ENCODE assay signal across 22 cellular contexts in the genomic region with DNA sequence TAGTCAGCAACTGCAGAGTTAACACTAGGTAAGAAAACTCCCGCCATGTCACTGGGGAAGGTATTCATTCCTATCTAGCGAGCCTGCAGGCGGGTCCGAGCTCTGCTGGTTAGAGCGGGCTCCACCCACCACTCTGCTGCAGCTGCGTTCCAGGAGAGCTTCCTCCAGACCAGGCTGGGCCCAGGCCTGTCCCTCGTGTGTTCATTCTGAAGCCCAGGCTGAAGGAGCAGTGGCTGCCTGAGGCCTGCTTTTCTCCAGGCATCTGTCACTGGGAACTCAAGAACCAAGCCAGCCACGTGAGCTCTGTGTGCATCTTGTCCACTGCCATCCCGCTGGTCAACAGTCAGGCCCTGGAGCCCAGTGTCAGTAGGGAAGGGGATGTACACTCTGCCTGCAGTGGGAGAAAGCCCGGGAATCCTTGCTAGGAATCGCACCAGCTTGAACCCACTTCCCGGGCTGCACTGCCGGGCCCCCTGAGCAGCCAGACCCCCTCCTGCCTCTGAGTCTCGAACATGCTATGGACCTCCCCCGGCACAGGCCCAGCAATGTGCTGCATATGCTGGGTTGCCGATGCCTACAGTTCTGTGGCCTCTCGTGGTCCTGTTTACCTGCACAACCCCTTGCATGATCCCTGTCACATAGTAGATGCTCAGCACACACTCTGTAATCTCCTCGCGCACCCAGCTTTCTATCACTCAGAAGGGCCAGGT. TPM values are rescaled to one million over a fixed set of nuclear protein-coding genes. Genes with fewer than 3 reads are reported as not detected.
DNase-seq lines count a peak whose midpoint lies in the region; ATAC-seq, FAIRE-seq and TF ChIP-seq lines count a peak whose summit lies in the region.
"Had no signal": no experiment of that assay in that cellular context is flagged by ENCODE, and none has a peak within 500 bp of the region (broad histone marks: within the 10 kb centered on the region; RNA-seq: fewer than 3 reads in every experiment).

No MANE protein-coding gene starts in this region.

- 0 out of 2 replicates have a peak overlapping the region, but pooled peaks have one; percentile 29 for H2BK15ac ChIP-seq in H1 (ENCODE audit: low read length)
- H2BK15ac ChIP-seq in neuronal stem cell (ENCODE audit: low read length) = peak overlapping the region; percentile 41

- TF ChIP-seq CTCF in HEK293 (tag by site-specific recombination; IDR thresholded peaks at IDR 0.05) (no peak), astrocyte (IDR thresholded peaks at IDR 0.05; ENCODE audit: insufficient read depth, low read depth, low read length) (no peak), H1 (IDR thresholded peaks at IDR 0.05; ENCODE audit: control extremely low read depth in 1 of 3, insufficient read depth in 1 of 3, low read depth in 1 of 3, low read length in 3 of 3) (no peak)

- ATAC-seq in GM19035 (IDR thresholded peaks at IDR 0.05; ENCODE audit: unreplicated experiment) = no peak
- ATAC-seq: GM23338 had no signal

- H3K4me3 ChIP-seq in HEK293 (ENCODE audit: low read depth, low read length) (no peak overlapping the region), astrocyte (ENCODE audit: insufficient read depth, low read depth, low read length) (no peak overlapping the region), H1 (ENCODE audit: extremely low read depth in 1 of 4, insufficient read depth in 2 of 4, low read depth in 3 of 4, low read length in 4 of 4) (no peak overlapping the region), neuronal stem cell (ENCODE audit: low read length in 2 of 2) (no peak overlapping the region)
- H3K4me3 ChIP-seq: GM23338 had no signal

- H3K14ac ChIP-seq in H1 (ENCODE audit: insufficient read length) = no peak overlapping the region
- H3K14ac ChIP-seq in neuronal stem cell (ENCODE audit: low read length) = no peak overlapping the region

- no peak overlapping the region for H4K5ac ChIP-seq in H1 (ENCODE audit: insufficient read length, low read depth, low read length)

- 92% methylated on average over 18 of the region's 19 CpGs; no CpG with 5 or more reads in 1 of the 2 experiments for WGBS in H1 (ENCODE audit: extremely low coverage in 1 of 2, insufficient coverage in 1 of 2, insufficient read length in 1 of 2, insufficient replicate concordance in 2 of 2, low coverage in 1 of 2, low lambda C conversion rate in 2 of 2, missing lambda C conversion rate in 1 of 2), 2 experiments
- no CpG with 5 or more reads among the region's 19 CpGs for WGBS in neuronal stem cell (ENCODE audit: extremely low coverage in 2 of 2, insufficient read length in 2 of 2, insufficient replicate concordance in 1 of 2), 2 donors

- H3K36me3 Mint-ChIP-seq in astrocyte (ENCODE audit: low read depth, unreplicated experiment) = no peaks in the 10 kb centered on the region

- H3K9me3 Mint-ChIP-seq in astrocyte (ENCODE audit: unreplicated experiment) = peaks cover 11% of the 10 kb centered on the region
- H3K9me3 Mint-ChIP-seq: CD4-positive, alpha-beta T cell; GM23338; H9 had no signal

- no peak overlapping the region for H2AK5ac ChIP-seq in H1 (ENCODE audit: low read depth, low read length)
- peak overlapping the region; percentile 40 for H2AK5ac ChIP-seq in neuronal stem cell (ENCODE audit: low read depth, low read length)

- H3K4me3 Mint-ChIP-seq in astrocyte (ENCODE audit: unreplicated experiment) = no peak overlapping the region
- H3K4me3 Mint-ChIP-seq: CD4-positive, alpha-beta T cell; GM23338 had no signal

- no peak overlapping the region for H2BK20ac ChIP-seq in H1 (ENCODE audit: low read length)

- H3K79me2 ChIP-seq in astrocyte (ENCODE audit: insufficient read depth, low read length) (no peaks in the 10 kb centered on the region), H1 (ENCODE audit: control insufficient read depth in 1 of 2, insufficient read depth in 2 of 2, low read length in 2 of 2) (no peaks in the 10 kb centered on the region)

- no peak for TF ChIP-seq POLR2A in H1 (IDR thresholded peaks at IDR 0.05; ENCODE audit: control extremely low read depth in 1 of 2, low read depth in 2 of 2, low read length in 2 of 2)

- TF ChIP-seq EP300 in H1 (IDR thresholded peaks at IDR 0.05; ENCODE audit: borderline replicate concordance in 1 of 2, low read depth in 2 of 2, low read length in 2 of 2) = no peak

- no peak overlapping the region for H4K91ac ChIP-seq in H1 (replicated peaks; ENCODE audit: insufficient read length, low read length)
- H4K91ac ChIP-seq in neuronal stem cell (ENCODE audit: low read depth, low read length, poor library complexity) = no peak overlapping the region

- H4K8ac ChIP-seq in H1 (ENCODE audit: extremely low read depth, insufficient read depth, low read length) (no peak overlapping the region; the same call in 1 of the 2 replicates), neuronal stem cell (ENCODE audit: low read depth, low read length) (no peak overlapping the region)

- H3K4ac ChIP-seq in H1 (replicated peaks; ENCODE audit: insufficient read length, low read depth, low read length) = no peak overlapping the region
- H3K4ac ChIP-seq in neuronal stem cell (ENCODE audit: low read length) = no peak overlapping the region

- H3K27me3 Mint-ChIP-seq in astrocyte (ENCODE audit: low read depth, unreplicated experiment) = peaks cover 69% of the 10 kb centered on the region

- no peaks in the 10 kb centered on the region for H3K36me3 ChIP-seq in HEK293 (ENCODE audit: control insufficient read depth in 2 of 2, insufficient read depth in 1 of 2, low read length in 2 of 2)
- no peaks in the 10 kb centered on the region for H3K36me3 ChIP-seq in astrocyte (ENCODE audit: insufficient read depth, low read length)
- H3K36me3 ChIP-seq in H1 (ENCODE audit: control insufficient read depth in 2 of 4, insufficient read depth in 4 of 4, low read length in 3 of 4) = no peaks in the 10 kb centered on the region
- H3K36me3 ChIP-seq in neuronal stem cell (replicated peaks in 1 of 2; ENCODE audit: control insufficient read depth in 2 of 2, insufficient read depth in 2 of 2, low read length in 2 of 2) = no peaks in the 10 kb centered on the region

- H3K4me1 ChIP-seq in HEK293 (ENCODE audit: control insufficient read depth, insufficient read depth, low read length) = no peaks in the 10 kb centered on the region
- no peaks in the 10 kb centered on the region for H3K4me1 ChIP-seq in astrocyte (ENCODE audit: insufficient read depth, low read length)
- H3K4me1 ChIP-seq in H1 (replicated peaks in 1 of 4; ENCODE audit: control insufficient read depth in 3 of 4, insufficient read depth in 4 of 4, low read length in 3 of 4) = peaks cover 0 to 4% (median 2%) of the 10 kb centered on the region in 4 experiments; a peak in 2 of 7 replicates
- H3K4me1 ChIP-seq in neuronal stem cell (ENCODE audit: control insufficient read depth in 2 of 2, insufficient read depth in 1 of 2, low read depth in 1 of 2, low read length in 2 of 2) = no peaks in the 10 kb centered on the region
- H3K4me1 ChIP-seq: Caco-2 had no signal

- H3K27me3 ChIP-seq in astrocyte (ENCODE audit: insufficient read depth, low read length) (peaks cover 5% of the 10 kb centered on the region), H1 (replicated peaks in 1 of 4; ENCODE audit: control insufficient read depth in 3 of 4, extremely low read depth in 1 of 4, insufficient read depth in 3 of 4, low read length in 3 of 4) (no peaks in the 10 kb centered on the region; a peak in 1 of 7 replicates), neuronal stem cell (ENCODE audit: control insufficient read depth in 3 of 3, insufficient read depth in 3 of 3, low read depth in 1 of 3, low read length in 3 of 3) (peaks cover 0 to 34% (median 0%) of the 10 kb centered on the region in 3 experiments)

- no peak for TF ChIP-seq RAD21 in H1 (IDR thresholded peaks at IDR 0.05 in 1 of 2, conservative IDR thresholded peaks at IDR 0.05 in 1 of 2; ENCODE audit: low read depth in 2 of 2, low read length in 2 of 2)

- H3K4me2 ChIP-seq in astrocyte (ENCODE audit: low read length) (no peak overlapping the region), H1 (ENCODE audit: insufficient read depth in 1 of 2, low read depth in 2 of 2, low read length in 2 of 2) (no peak overlapping the region), neuronal stem cell (ENCODE audit: insufficient read depth, low read length, poor library complexity, severe bottlenecking) (no peak overlapping the region)
- H3K4me2 ChIP-seq: GM23338 had no signal

- FAIRE-seq in astrocyte (lab: Jason Lieb, UNC) = no peak
- FAIRE-seq in H1 (lab: Jason Lieb, UNC) = no peak
- FAIRE-seq: A204.1, D721Med, GM12892, GM18507 had no signal

- CTCF ChIA-PET in HEK293 (lab: Yijun Ruan, JAX) (interaction anchor here (1.1 to 1.4 kb wide), 2 partner anchors 67 to 279 kb away, joined by 4 to 5 read pairs; no protein-coding TSS in a partner anchor), H1 (lab: Charles Lee; ENCODE audit: partially characterized antibody) (interaction anchor here (0.6 to 1.5 kb wide), 10 partner anchors 9 to 343 kb away, joined by 3 to 6 read pairs (median 4); no protein-coding TSS in a partner anchor)

- H2AFZ ChIP-seq in astrocyte (ENCODE audit: low read depth, low read length) = no peak overlapping the region
- H2AFZ ChIP-seq in H1 (ENCODE audit: low read length) = no peak overlapping the region
- no peak overlapping the region for H2AFZ ChIP-seq in neuronal stem cell (ENCODE audit: low read length)

- no peaks in the 10 kb centered on the region for H3K79me1 ChIP-seq in H1 (ENCODE audit: low read depth, low read length)
- H3K79me1 ChIP-seq in neuronal stem cell (ENCODE audit: low read depth, low read length) = no peaks in the 10 kb centered on the region

- POLR2A ChIA-PET in HEK293 (lab: Yijun Ruan, JAX) (no interaction called here), H1 (lab: Charles Lee; ENCODE audit: partially characterized antibody) (no interaction called here)

- no peaks in the 10 kb centered on the region for H4K20me1 ChIP-seq in astrocyte (ENCODE audit: insufficient read depth, low read length)
- peaks cover 0 to under 1% of the 10 kb centered on the region in 2 experiments for H4K20me1 ChIP-seq in H1 (replicated peaks in 1 of 2; ENCODE audit: control insufficient read depth in 1 of 2, insufficient read depth in 2 of 2, low read length in 2 of 2)

- peak overlapping the region; percentile 69 for H3K27ac Mint-ChIP-seq in astrocyte (ENCODE audit: unreplicated experiment)
- H3K27ac Mint-ChIP-seq: CD4-positive, alpha-beta T cell; GM23338; H9 had no signal

- no peaks in the 10 kb centered on the region for H3K9me3 ChIP-seq in HEK293 (ENCODE audit: control insufficient read depth, insufficient read depth, low read depth, low read length)
- peaks cover under 1% of the 10 kb centered on the region for H3K9me3 ChIP-seq in astrocyte (ENCODE audit: insufficient read depth, low read depth, low read length)
- H3K9me3 ChIP-seq in H1 (ENCODE audit: insufficient read depth in 2 of 2, low read depth in 1 of 2, low read length in 1 of 2) = no peaks in the 10 kb centered on the region
- H3K9me3 ChIP-seq in neuronal stem cell (replicated peaks in 1 of 2; ENCODE audit: control insufficient read depth in 2 of 2, insufficient read depth in 1 of 2, low read depth in 1 of 2, low read length in 2 of 2) = peaks cover 0 to 1% of the 10 kb centered on the region in 2 donors
- H3K9me3 ChIP-seq: Caco-2 had no signal

- no peaks in the 10 kb centered on the region for H3K23me2 ChIP-seq in H1 (ENCODE audit: low read depth, low read length)

- H2BK120ac ChIP-seq in H1 (replicated peaks; ENCODE audit: low read depth, low read length) = no peak overlapping the region
- no peak overlapping the region for H2BK120ac ChIP-seq in neuronal stem cell (ENCODE audit: low read depth, low read length)

- H3K4me1 Mint-ChIP-seq in astrocyte (ENCODE audit: low read depth, unreplicated experiment) = no peaks in the 10 kb centered on the region

- DNase-seq in astrocyte (ENCODE audit: low read depth) = no peak
- no peak for DNase-seq in H1 (ENCODE audit: low read depth in 1 of 2, low spot score in 2 of 2)
- DNase-seq in neuronal stem cell (ENCODE audit: low spot score) = no peak
- DNase-seq in NCI-H510A (lab: John Stamatoyannopoulos, UW) = no peak
- no peak for DNase-seq in AG08396 (ENCODE audit: low spot score)
- DNase-seq: ACHN; AML-193; Caco-2; CD4-positive, alpha-beta T cell; GDM1; H9 had no signal

- no peak overlapping the region for H3K56ac ChIP-seq in H1 (replicated peaks; ENCODE audit: insufficient read length, low read depth, low read length)

- H2BK5ac ChIP-seq in H1 (ENCODE audit: low read depth, low read length) (no peak overlapping the region), neuronal stem cell (ENCODE audit: low read length) (no peak overlapping the region)

- H2BK12ac ChIP-seq in H1 (ENCODE audit: low read depth, low read length) (0 out of 2 replicates have a peak overlapping the region, but pooled peaks have one; percentile 1), neuronal stem cell (ENCODE audit: low read length) (peak overlapping the region; percentile 3)

- H3K23ac ChIP-seq in H1 (ENCODE audit: insufficient read length) (no peak overlapping the region), neuronal stem cell (ENCODE audit: low read depth, low read length, poor library complexity) (no peak overlapping the region)

- no peak overlapping the region for H3K9ac ChIP-seq in astrocyte (ENCODE audit: low read length)
- H3K9ac ChIP-seq in H1 (replicated peaks in 1 of 4; ENCODE audit: extremely low read depth in 1 of 4, low read depth in 3 of 4, low read length in 3 of 4) = no peak overlapping the region
- no peak overlapping the region for H3K9ac ChIP-seq in neuronal stem cell (ENCODE audit: low read depth, low read length, poor library complexity)

- H3K27ac ChIP-seq in HEK293 (ENCODE audit: extremely low read depth, low read depth, low read length) (no peak overlapping the region), astrocyte (ENCODE audit: low read depth, low read length) (no peak overlapping the region), H1 (ENCODE audit: low read depth, low read length) (no peak overlapping the region), neuronal stem cell (replicated peaks; ENCODE audit: low read length) (no peak overlapping the region)
- H3K27ac ChIP-seq: C4-2B had no signal

- H3K18ac ChIP-seq in H1 (ENCODE audit: extremely low read depth, low read length) = no peak overlapping the region
- peak overlapping the region; percentile 73 for H3K18ac ChIP-seq in neuronal stem cell (ENCODE audit: low read length)

RNA-seq across cellular contexts. Expression of gene ENPP7, which starts 51.0 kb away (rescaled TPM):
- total RNA-seq in astrocyte = not detected in 2 replicates
- total RNA-seq in H1 (2021; fragmentation: NEBNext Ultra II Directional; extraction: Animal tissue kit (Norgen Biotek cat#: 25700)) = not detected in 2 replicates
- polyA plus RNA-seq in H1 (2011; rRNA removed) = not detected in 2 replicates
- not detected for polyA plus RNA-seq in H1 (2011; cell fraction: cytosol; rRNA removed)
- not detected for polyA plus RNA-seq in H1 (2011; cell fraction: nucleus; rRNA removed)
- not detected in 4 replicates for polyA plus RNA-seq in H1 (2012, experiment 1 of 2)
- not detected for polyA plus RNA-seq in H1 (2012, experiment 2 of 2)
- not detected for polyA plus RNA-seq in H1 (2013, experiment 1 of 2)
- polyA plus RNA-seq in H1 (2013, experiment 2 of 2) = not detected
- polyA minus RNA-seq in H1 (2011; rRNA and poly(A)+ RNA removed) = not detected in 2 replicates
- not detected for polyA minus RNA-seq in H1 (2011; cell fraction: cytosol; rRNA and poly(A)+ RNA removed)
- polyA minus RNA-seq in H1 (2011; cell fraction: nucleus; rRNA and poly(A)+ RNA removed) = not detected
- not detected for polyA plus RNA-seq in neuronal stem cell (2013, experiment 1 of 2)
- polyA plus RNA-seq in neuronal stem cell (2013, experiment 2 of 2) = not detected
- total RNA-seq: CD4-positive, alpha-beta T cell; Daoy; GM23338; H9; HT-29 had no signal
- polyA plus RNA-seq: BJ, GM23338 had no signal
